In the genomic region with DNA sequence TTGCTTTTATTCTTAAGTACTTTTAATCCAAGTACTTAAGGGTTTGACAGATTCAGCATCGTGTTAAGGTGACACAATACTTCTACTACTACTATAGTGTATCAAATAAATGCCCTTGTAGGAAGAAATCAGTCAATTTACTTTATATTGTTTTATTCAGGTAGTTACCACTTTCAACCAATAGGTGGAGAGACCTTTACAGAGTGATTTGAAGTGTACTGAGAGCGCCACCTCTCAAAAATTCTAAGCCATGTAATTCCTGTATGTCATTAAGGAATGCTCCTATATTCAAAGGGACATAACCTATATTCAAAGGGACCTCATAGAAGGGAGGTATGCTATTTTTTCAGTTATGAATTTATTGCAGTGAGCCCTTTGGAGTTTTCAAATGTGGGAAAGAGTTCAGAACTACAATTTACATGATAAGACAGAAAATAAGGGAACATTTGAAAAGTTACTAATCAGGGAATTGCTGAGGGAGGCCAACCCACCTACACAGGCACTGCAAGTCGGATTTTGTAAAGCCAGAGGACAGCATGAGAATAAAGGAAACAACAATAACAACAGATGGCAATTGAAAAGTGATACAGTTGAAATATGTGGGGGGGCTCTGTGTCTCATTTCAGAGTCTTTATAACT, we compare ENCODE assay signal across 9 cellular contexts.
A peak's percentile ranks its signal among the peaks of the same experiment; 100 is the strongest.
DNase-seq lines count a peak whose midpoint lies in the region; ATAC-seq, FAIRE-seq and TF ChIP-seq lines count a peak whose summit lies in the region.
"Had no signal": no experiment of that assay in that cellular context is flagged by ENCODE, and none has a peak within 500 bp of the region (broad histone marks: within the 10 kb centered on the region; RNA-seq: fewer than 3 reads in every experiment).

No MANE protein-coding gene starts in this region.

- RAD21 ChIA-PET in GM12878 (lab: Charles Lee; ENCODE audit: unreplicated experiment), result interaction anchor here (1.2 kb wide), 1 partner anchor 926 kb away, joined by 3 read pairs; no protein-coding TSS in a partner anchor

- no peak overlapping the region for H3K9ac ChIP-seq in GM12878 (ENCODE audit: control insufficient read depth, insufficient read depth, low read length)

- no peaks in the 10 kb centered on the region for H3K79me2 ChIP-seq in GM12878 (ENCODE audit: control insufficient read depth, insufficient read depth, low read length)

- H3K9me3 ChIP-seq in GM12878 (replicated peaks; ENCODE audit: control insufficient read depth, insufficient read depth, low read length) (no peaks in the 10 kb centered on the region), pancreas (no peaks in the 10 kb centered on the region)

- TF ChIP-seq EP300 in GM12878 (IDR thresholded peaks at IDR 0.05; ENCODE audit: borderline replicate concordance in 1 of 2, control insufficient read depth in 1 of 2, low read depth in 2 of 2, low read length in 2 of 2), result no peak

- POLR2A ChIA-PET in GM12878 (lab: Charles Lee), result no interaction called here

- SMC1A ChIA-PET in GM12878 (lab: Charles Lee; ENCODE audit: uncharacterized antibody, unreplicated experiment), result no interaction called here

- H3K4me3 ChIP-seq in GM12878 (no peak overlapping the region), pancreas (no peak overlapping the region)

- H2AFZ ChIP-seq in GM12878 (ENCODE audit: control insufficient read depth, low read depth, low read length), result no peak overlapping the region

- H4K20me1 ChIP-seq in GM12878 (ENCODE audit: control insufficient read depth, insufficient read depth), result no peaks in the 10 kb centered on the region

- in situ Hi-C loops in GM12878 (cut with MboI), result no loop called here

- peak; percentile 73 for FAIRE-seq in GM12878 (lab: Jason Lieb, UNC)
- FAIRE-seq in pancreas (lab: Jason Lieb, UNC), result no peak
- FAIRE-seq: endometrium had no signal

- H3K27me3 ChIP-seq in GM12878 (replicated peaks in 1 of 2; ENCODE audit: control insufficient read depth in 2 of 2, insufficient read depth in 2 of 2, low read length in 1 of 2) (no peaks in the 10 kb centered on the region), pancreas (no peaks in the 10 kb centered on the region)

- DNase-seq in A172 (ENCODE audit: low spot score), result peak; percentile 48
- DNase-seq in NCI-H146 treated with DMSO at 0.1 percent for 48 hours (lab: John Stamatoyannopoulos, UW; ENCODE audit: unreplicated experiment), result peak; percentile 3
- DNase-seq in GM12878 (ENCODE audit: low read depth, low spot score), result no peak
- DNase-seq in pancreas, result no peak
- no peak for DNase-seq in occipital lobe (lab: John Stamatoyannopoulos, UW)

- H3K27ac ChIP-seq in GM12878 (ENCODE audit: control insufficient read depth, insufficient read depth) (no peak overlapping the region), pancreas (no peak overlapping the region)

- TF ChIP-seq POLR2A in GM12878 (IDR thresholded peaks at IDR 0.05; ENCODE audit: low read depth, low read length), result no peak

- CTCF ChIA-PET in GM12878 (lab: Yijun Ruan, JAX), result interaction anchor here (1.7 kb wide), 1 partner anchor 10 kb away, joined by 4 read pairs; no protein-coding TSS in a partner anchor

- 0% methylated on average over 3 of the region's 3 CpGs for WGBS in GM12878 (ENCODE audit: insufficient coverage, insufficient replicate concordance, low lambda C conversion rate, missing lambda C conversion rate)
- 21 to 27% methylated on average over 3 of the region's 3 CpGs for WGBS in pancreas, 2 donors

- no peak overlapping the region for H3K4me2 ChIP-seq in GM12878 (ENCODE audit: control insufficient read depth, insufficient read depth)

- no peaks in the 10 kb centered on the region for H3K36me3 ChIP-seq in GM12878 (ENCODE audit: control insufficient read depth in 2 of 2, insufficient read depth in 2 of 2, low read length in 1 of 2)
- H3K36me3 ChIP-seq in pancreas, result no peaks in the 10 kb centered on the region

- BruUV-seq in GM12878 (replicated peaks; lab: Mats Ljungman, UMichigan), result no TSS peak

- ATAC-seq in GM18517 (IDR thresholded peaks at IDR 0.05; ENCODE audit: unreplicated experiment) (peak; percentile 87), HG02884 (IDR thresholded peaks at IDR 0.05; ENCODE audit: unreplicated experiment) (peak; percentile 90), GM12878 (peak; percentile 83), pancreas (peak in 3 of 4 donors; percentile 76 to 86 (median 80)), HG02588 (IDR thresholded peaks at IDR 0.05; ENCODE audit: unreplicated experiment) (no peak)

- TF ChIP-seq RAD21 in GM12878 (IDR thresholded peaks at IDR 0.05; ENCODE audit: insufficient read depth, low read depth, low read length), result peak; percentile 45

- TF ChIP-seq CTCF in GM12878 (IDR thresholded peaks at IDR 0.05 in 2 of 3, conservative IDR thresholded peaks at IDR 0.05 in 1 of 3; ENCODE audit: control insufficient read depth in 2 of 3, extremely low read depth in 1 of 3, insufficient read depth in 1 of 3, low read depth in 3 of 3, low read length in 3 of 3) (peak; percentile 46 to 79 (median 59)), pancreas (IDR thresholded peaks at IDR 0.05) (peak in 3 of 4 donors; percentile 24 to 29 (median 24))

- H3K4me1 ChIP-seq in GM12878 (ENCODE audit: control insufficient read depth, insufficient read depth, low read length) (no peaks in the 10 kb centered on the region), pancreas (no peaks in the 10 kb centered on the region)

- intact Hi-C loops in GM12878 (cut with micrococcal nuclease; ENCODE audit: unreplicated experiment), result loop anchor here (2.0 kb wide), 1 partner anchor 636 kb away; no protein-coding TSS in a partner anchor
- intact Hi-C loops in pancreas (cut with DNase I), result no loop called here

TF ChIP-seq in GM12878, 131 proteins besides CTCF, POLR2A, EP300 and RAD21:
- no peak for TF ChIP-seq TCF7 (IDR thresholded peaks at IDR 0.05; ENCODE audit: borderline replicate concordance)
- TF ChIP-seq SMC3 (IDR thresholded peaks at IDR 0.05; ENCODE audit: borderline replicate concordance, low read length), result peak; percentile 38; the same call in 1 of the 2 replicates
- no peak for TF ChIP-seq YY1 (IDR thresholded peaks at IDR 0.05; ENCODE audit: low read depth, low read length)

Comparison
In these comparisons a context has a peak if more than half of its experiments do, and no peak if none do; other contexts are left out.
1. DNase-seq: peak in A172 (single experiment) and NCI-H146 treated with DMSO at 0.1 percent for 48 hours (single experiment); none in GM12878 (single experiment), pancreas (0 of 6) and occipital lobe (single experiment).